24 cellular contexts compared by ENCODE assay signal in the genomic region with DNA sequence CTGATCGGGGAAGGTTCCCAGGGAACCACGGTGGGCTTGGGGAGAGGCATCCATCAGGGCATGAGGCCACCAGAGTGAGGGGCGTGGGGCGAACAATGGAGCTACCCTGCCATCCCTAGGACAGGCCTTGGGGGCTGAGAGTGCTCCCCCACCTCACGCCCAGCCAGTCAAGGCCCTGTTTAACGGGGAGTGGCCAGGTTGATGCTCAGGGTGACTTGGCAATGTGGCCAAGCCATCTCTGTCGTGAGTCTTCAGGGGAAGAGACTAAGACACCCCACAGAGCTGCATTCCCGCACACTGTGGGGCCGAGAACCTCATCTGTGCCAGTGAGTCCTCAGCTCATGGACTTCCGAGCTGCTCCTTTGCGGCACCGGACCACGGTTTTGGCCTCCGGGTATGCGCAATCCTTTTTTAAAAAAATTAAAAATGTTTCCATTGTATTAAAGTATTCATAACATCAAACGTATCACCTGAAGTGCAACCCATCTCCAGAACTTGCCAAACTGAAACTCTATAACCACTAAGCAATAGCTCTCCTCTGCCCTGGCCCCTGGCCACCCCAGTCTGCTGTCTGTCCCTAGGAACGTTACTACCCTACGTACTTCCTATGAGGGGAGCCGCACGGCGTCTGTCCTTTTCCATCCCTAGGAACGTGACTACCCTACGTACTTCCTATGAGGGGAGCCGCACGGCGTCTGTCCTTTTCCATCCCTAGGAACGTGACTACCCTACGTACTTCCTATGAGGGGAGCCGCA.
DNase-seq lines count a peak whose midpoint lies in the region; ATAC-seq and TF ChIP-seq lines count a peak whose summit lies in the region.
"Had no signal": no experiment of that assay in that cellular context is flagged by ENCODE, and none has a peak within 500 bp of the region (broad histone marks: within the 10 kb centered on the region; RNA-seq: fewer than 3 reads in every experiment).

No MANE protein-coding gene starts in this region.

- no peak overlapping the region for H2AFZ ChIP-seq in GM23338

- H3K27ac ChIP-seq in GM23338 (ENCODE audit: low read depth) = no peak overlapping the region
- H3K27ac ChIP-seq: epithelial cell of prostate, SJCRH30, vagina had no signal

- H3K36me3 ChIP-seq in GM23338 (ENCODE audit: insufficient read depth) = no peaks in the 10 kb centered on the region
- H3K36me3 ChIP-seq: SJCRH30, vagina had no signal

- H3K4me1 ChIP-seq in GM23338 (ENCODE audit: insufficient read depth) = no peaks in the 10 kb centered on the region
- H3K4me1 ChIP-seq: SJCRH30, vagina had no signal

- DNase-seq in activated T-cell treated with anti-CD3 and anti-CD28 coated beads, Interleukin-2, amount 50 U/mL, for 24 hours = peak; percentile 16
- no peak for DNase-seq in activated T-cell treated with anti-CD3 and anti-CD28 coated beads, Interleukin-2, amount 50 U/mL, for 4 hours
- DNase-seq in GM23338 (ENCODE audit: low spot score) (no peak), mesenteric fat pad (ENCODE audit: low spot score) (peak; percentile 80), cerebellar nuclear complex (lab: John Stamatoyannopoulos, UW) (no peak), NCI-H226 (no peak), NCI-H2029 treated with DMSO at 0.1 percent for 48 hours (lab: John Stamatoyannopoulos, UW) (no peak)
- DNase-seq: activated CD8-positive, alpha-beta T cell treated with anti-CD3 and anti-CD28 coated beads for 36 hours; glutamatergic neuron; kidney glomerular epithelial cell; NCI-H1048; NCI-H187 treated with DMSO at 0.1 percent for 48 hours; NCI-H526 treated with DMSO at 0.1 percent for 48 hours; SJCRH30; stimulated activated CD4-positive, alpha-beta T cell treated with anti-CD3 and anti-CD28 coated beads, Interleukin-4, amount 100 ng/mL, for 24 hours had no signal

- no peaks in the 10 kb centered on the region for H4K20me1 ChIP-seq in GM23338 (replicated peaks; ENCODE audit: insufficient read depth)

- H3K9me3 Mint-ChIP-seq in activated T-cell treated with anti-CD3 and anti-CD28 coated beads, Interleukin-2, amount 50 U/mL, for 24 hours = no peaks in the 10 kb centered on the region
- no peaks in the 10 kb centered on the region for H3K9me3 Mint-ChIP-seq in activated T-cell treated with anti-CD3 and anti-CD28 coated beads, Interleukin-2, amount 50 U/mL, for 4 hours
- peaks cover 4% of the 10 kb centered on the region; the same call in 2 of the 3 replicates for H3K9me3 Mint-ChIP-seq in GM23338
- no peaks in the 10 kb centered on the region for H3K9me3 Mint-ChIP-seq in stimulated activated memory B cell treated with anti-CD40 and anti-IgM and Interleukin-4, amounts not matched to agents 10 μg/mL and 1 μg/mL and 100 μg/mL, for 72 hours
- H3K9me3 Mint-ChIP-seq: activated CD8-positive, alpha-beta T cell treated with anti-CD3 and anti-CD28 coated beads for 36 hours; CD4-positive, alpha-beta T cell; IgD-negative memory B cell; stimulated activated effector memory CD8-positive, alpha-beta T cell treated with anti-CD3 and anti-CD28 coated beads, Interleukin-12 subunit alpha, Interleukin-12 subunit beta, amount 100 ng/mL, for 72 hours had no signal

- H3K36me3 Mint-ChIP-seq in activated T-cell treated with anti-CD3 and anti-CD28 coated beads, Interleukin-2, amount 50 U/mL, for 24 hours (ENCODE audit: low read depth) = no peaks in the 10 kb centered on the region
- H3K36me3 Mint-ChIP-seq in activated T-cell treated with anti-CD3 and anti-CD28 coated beads, Interleukin-2, amount 50 U/mL, for 4 hours (ENCODE audit: insufficient read depth) = no peaks in the 10 kb centered on the region
- H3K36me3 Mint-ChIP-seq in GM23338 (ENCODE audit: low read depth) = peaks cover 4% of the 10 kb centered on the region; the same call in 2 of the 3 replicates
- no peaks in the 10 kb centered on the region for H3K36me3 Mint-ChIP-seq in stimulated activated memory B cell treated with anti-CD40 and anti-IgM and Interleukin-4, amounts not matched to agents 10 μg/mL and 1 μg/mL and 100 μg/mL, for 72 hours
- H3K36me3 Mint-ChIP-seq: IgD-negative memory B cell; stimulated activated effector memory CD8-positive, alpha-beta T cell treated with anti-CD3 and anti-CD28 coated beads, Interleukin-12 subunit alpha, Interleukin-12 subunit beta, amount 100 ng/mL, for 72 hours had no signal

- TF ChIP-seq CTCF in GM23338 (conservative IDR thresholded peaks at IDR 0.05; ENCODE audit: low read depth in 2 of 2) = no peak

- no peaks in the 10 kb centered on the region for H3K27me3 ChIP-seq in GM23338 (ENCODE audit: insufficient read depth)
- H3K27me3 ChIP-seq: SJCRH30, vagina had no signal

- H3K4me1 Mint-ChIP-seq in activated T-cell treated with anti-CD3 and anti-CD28 coated beads, Interleukin-2, amount 50 U/mL, for 24 hours (ENCODE audit: low read depth) = no peaks in the 10 kb centered on the region
- H3K4me1 Mint-ChIP-seq in activated T-cell treated with anti-CD3 and anti-CD28 coated beads, Interleukin-2, amount 50 U/mL, for 4 hours (ENCODE audit: low read depth) = no peaks in the 10 kb centered on the region
- H3K4me1 Mint-ChIP-seq in GM23338 = peaks cover 12% of the 10 kb centered on the region
- H3K4me1 Mint-ChIP-seq in stimulated activated memory B cell treated with anti-CD40 and anti-IgM and Interleukin-4, amounts not matched to agents 10 μg/mL and 1 μg/mL and 100 μg/mL, for 72 hours = no peaks in the 10 kb centered on the region
- H3K4me1 Mint-ChIP-seq: IgD-negative memory B cell; stimulated activated effector memory CD8-positive, alpha-beta T cell treated with anti-CD3 and anti-CD28 coated beads, Interleukin-12 subunit alpha, Interleukin-12 subunit beta, amount 100 ng/mL, for 72 hours had no signal

- no peaks in the 10 kb centered on the region for H3K9me2 ChIP-seq in GM23338 (ENCODE audit: insufficient read depth)

- no peaks in the 10 kb centered on the region for H3K27me3 Mint-ChIP-seq in activated T-cell treated with anti-CD3 and anti-CD28 coated beads, Interleukin-2, amount 50 U/mL, for 24 hours
- H3K27me3 Mint-ChIP-seq in activated T-cell treated with anti-CD3 and anti-CD28 coated beads, Interleukin-2, amount 50 U/mL, for 4 hours (ENCODE audit: low read depth) = no peaks in the 10 kb centered on the region
- H3K27me3 Mint-ChIP-seq in GM23338 (ENCODE audit: insufficient read depth, low read depth, poor library complexity) = peaks cover 5% of the 10 kb centered on the region
- no peaks in the 10 kb centered on the region for H3K27me3 Mint-ChIP-seq in stimulated activated memory B cell treated with anti-CD40 and anti-IgM and Interleukin-4, amounts not matched to agents 10 μg/mL and 1 μg/mL and 100 μg/mL, for 72 hours
- H3K27me3 Mint-ChIP-seq: CD4-positive, alpha-beta T cell; IgD-negative memory B cell had no signal

- H3K4me2 ChIP-seq in GM23338 = no peak overlapping the region

- H3F3A ChIP-seq in GM23338 (replicated peaks; ENCODE audit: low read depth) = no peaks in the 10 kb centered on the region

- H3K27ac Mint-ChIP-seq in activated T-cell treated with anti-CD3 and anti-CD28 coated beads, Interleukin-2, amount 50 U/mL, for 24 hours = no peak overlapping the region
- no peak overlapping the region for H3K27ac Mint-ChIP-seq in GM23338
- H3K27ac Mint-ChIP-seq in stimulated activated memory B cell treated with anti-CD40 and anti-IgM and Interleukin-4, amounts not matched to agents 10 μg/mL and 1 μg/mL and 100 μg/mL, for 72 hours = no peak overlapping the region
- H3K27ac Mint-ChIP-seq: activated CD8-positive, alpha-beta T cell treated with anti-CD3 and anti-CD28 coated beads for 36 hours; CD4-positive, alpha-beta T cell; IgD-negative memory B cell; stimulated activated effector memory CD8-positive, alpha-beta T cell treated with anti-CD3 and anti-CD28 coated beads, Interleukin-12 subunit alpha, Interleukin-12 subunit beta, amount 100 ng/mL, for 72 hours had no signal

- no peak overlapping the region for H3K4me3 ChIP-seq in GM23338
- H3K4me3 ChIP-seq: SJCRH30, vagina had no signal

- ATAC-seq in activated T-cell treated with anti-CD3 and anti-CD28 coated beads, Interleukin-2, amount 50 U/mL, for 4 hours = no peak
- ATAC-seq in GM23338 = peak; percentile 40; the same call in 1 of the 3 replicates
- peak; percentile 39 for ATAC-seq in stimulated activated memory B cell treated with anti-CD40 and anti-IgM and Interleukin-4, amounts not matched to agents 10 μg/mL and 1 μg/mL and 100 μg/mL, for 72 hours
- ATAC-seq: activated CD4-positive, CD25-positive, alpha-beta regulatory T cell treated with anti-CD3 and anti-CD28 coated beads, Interleukin-2, amount 50 U/mL, for 24 hours; activated CD8-positive, alpha-beta T cell treated with anti-CD3 and anti-CD28 coated beads for 36 hours; HCT116; Panc1; stimulated activated effector memory CD8-positive, alpha-beta T cell treated with anti-CD3 and anti-CD28 coated beads, Interleukin-12 subunit alpha, Interleukin-12 subunit beta, amount 100 ng/mL, for 72 hours had no signal

- no peak overlapping the region for H3K4me3 Mint-ChIP-seq in activated T-cell treated with anti-CD3 and anti-CD28 coated beads, Interleukin-2, amount 50 U/mL, for 24 hours
- no peak overlapping the region for H3K4me3 Mint-ChIP-seq in activated T-cell treated with anti-CD3 and anti-CD28 coated beads, Interleukin-2, amount 50 U/mL, for 4 hours
- no peak overlapping the region for H3K4me3 Mint-ChIP-seq in GM23338
- H3K4me3 Mint-ChIP-seq in stimulated activated memory B cell treated with anti-CD40 and anti-IgM and Interleukin-4, amounts not matched to agents 10 μg/mL and 1 μg/mL and 100 μg/mL, for 72 hours = no peak overlapping the region
- H3K4me3 Mint-ChIP-seq: activated CD8-positive, alpha-beta T cell treated with anti-CD3 and anti-CD28 coated beads for 36 hours; CD4-positive, alpha-beta T cell; IgD-negative memory B cell; stimulated activated effector memory CD8-positive, alpha-beta T cell treated with anti-CD3 and anti-CD28 coated beads, Interleukin-12 subunit alpha, Interleukin-12 subunit beta, amount 100 ng/mL, for 72 hours had no signal

- no peaks in the 10 kb centered on the region for H3K79me2 ChIP-seq in GM23338 (replicated peaks; ENCODE audit: insufficient read depth)

TF ChIP-seq in GM23338, 12 proteins besides CTCF, POLR2A, EP300 and RAD21 (continues in another document):
- no peak for TF ChIP-seq CREB1 (CRISPR knock-in tag; IDR thresholded peaks at IDR 0.05; ENCODE audit: low read depth)

Comparison
In these comparisons a context has a peak if more than half of its experiments do, and no peak if none do; other contexts are left out.
1. DNase-seq: peak in activated T-cell treated with anti-CD3 and anti-CD28 coated beads, Interleukin-2, amount 50 U/mL, for 24 hours (single experiment) and mesenteric fat pad (single experiment); none in activated T-cell treated with anti-CD3 and anti-CD28 coated beads, Interleukin-2, amount 50 U/mL, for 4 hours (single experiment), GM23338 (single experiment), cerebellar nuclear complex (0 of 2), NCI-H226 (single experiment) and NCI-H2029 treated with DMSO at 0.1 percent for 48 hours (single experiment).
2. ATAC-seq: peak in GM23338 (single experiment) and stimulated activated memory B cell treated with anti-CD40 and anti-IgM and Interleukin-4, amounts not matched to agents 10 μg/mL and 1 μg/mL and 100 μg/mL, for 72 hours (single experiment); none in activated T-cell treated with anti-CD3 and anti-CD28 coated beads, Interleukin-2, amount 50 U/mL, for 4 hours (0 of 2).